In genomic region chr1:239283229-239283628, GRCh38 we compare ENCODE assay signal across 3 cellular contexts.
"Had no signal": no experiment of that assay in that cellular context is flagged by ENCODE, and none has a peak within 500 bp of the region (broad histone marks: within the 10 kb centered on the region; RNA-seq: fewer than 3 reads in every experiment).

No MANE protein-coding gene starts in this region.

- DNase-seq: GDM1, GF-D8 had no signal

- ATAC-seq: GM12878 had no signal

- H3K4me3 ChIP-seq: GM12878 had no signal
